In genomic region chr3:195609229-195609628, GRCh38 we compare ENCODE assay signal across 17 cellular contexts. TPM values are rescaled to one million over a fixed set of nuclear protein-coding genes. Genes with fewer than 3 reads are reported as not detected.
DNase-seq lines count a peak whose midpoint lies in the region; ATAC-seq, FAIRE-seq and TF ChIP-seq lines count a peak whose summit lies in the region.
"Had no signal": no experiment of that assay in that cellular context is flagged by ENCODE, and none has a peak within 500 bp of the region (broad histone marks: within the 10 kb centered on the region; RNA-seq: fewer than 3 reads in every experiment).

No MANE protein-coding gene starts in this region.

- peaks cover 8% of the 10 kb centered on the region for H3K27me3 Mint-ChIP-seq in activated CD4-positive, alpha-beta T cell treated with anti-CD3 and anti-CD28 coated beads, Interleukin-2, amount 10 ng/mL, durations not matched to agents 24 days and 14 days
- H3K27me3 Mint-ChIP-seq in T-helper 2 cell treated with Interferon-gamma antibody and Interleukin-4, amounts not matched to agents 5 μg/mL and 100 μg/mL, for 36 hours (ENCODE audit: low read depth) = no peaks in the 10 kb centered on the region
- peaks cover 3% of the 10 kb centered on the region for H3K27me3 Mint-ChIP-seq in nephron progenitor cell (ENCODE audit: low read depth, poor library complexity)

- H3K36me3 Mint-ChIP-seq in activated CD4-positive, alpha-beta T cell treated with anti-CD3 and anti-CD28 coated beads, Interleukin-2, amount 10 ng/mL, durations not matched to agents 24 days and 14 days (ENCODE audit: low read depth) = peaks cover 13% of the 10 kb centered on the region
- peaks cover 28% of the 10 kb centered on the region for H3K36me3 Mint-ChIP-seq in T-helper 2 cell treated with Interferon-gamma antibody and Interleukin-4, amounts not matched to agents 5 μg/mL and 100 μg/mL, for 36 hours (ENCODE audit: low read depth)
- H3K36me3 Mint-ChIP-seq in stimulated activated effector memory CD8-positive, alpha-beta T cell treated with anti-CD3 and anti-CD28 coated beads, Interleukin-12 subunit alpha, Interleukin-12 subunit beta, amount 100 ng/mL, for 72 hours = peaks cover 8% of the 10 kb centered on the region
- H3K36me3 Mint-ChIP-seq in nephron progenitor cell (ENCODE audit: low read depth) = peaks cover 11% of the 10 kb centered on the region

- intact Hi-C loops in activated CD4-positive, alpha-beta T cell treated with anti-CD3 and anti-CD28 coated beads, Interleukin-2, amount 10 ng/mL, durations not matched to agents 24 days and 14 days (cut with micrococcal nuclease) = loop anchor here (2.0 kb wide), 1 partner anchor 20 kb away; no protein-coding TSS in a partner anchor

- peak; percentile 40 for FAIRE-seq in bronchial epithelial cell (lab: Jason Lieb, UNC)
- FAIRE-seq: GM12878, RCC 7860 had no signal

- peak; percentile 65 for DNase-seq in activated CD4-positive, alpha-beta T cell treated with anti-CD3 and anti-CD28 coated beads, Interleukin-2, amount 10 ng/mL, durations not matched to agents 24 days and 14 days
- DNase-seq in activated CD4-positive, alpha-beta T cell treated with anti-CD3 and anti-CD28 coated beads, Interleukin-2, amount 50 U/mL, for 4 hours = no peak
- no peak for DNase-seq in T-helper 2 cell treated with Interferon-gamma antibody and Interleukin-4, amounts not matched to agents 5 μg/mL and 100 μg/mL, for 36 hours (ENCODE audit: low spot score)
- DNase-seq in bronchial epithelial cell (ENCODE audit: low read depth) = no peak
- DNase-seq in stimulated activated effector memory CD8-positive, alpha-beta T cell treated with anti-CD3 and anti-CD28 coated beads, Interleukin-12 subunit alpha, Interleukin-12 subunit beta, amount 100 ng/mL, for 72 hours (ENCODE audit: low spot score in 2 of 2) = peak in 1 of 2 donors; percentile 64
- DNase-seq in nephron progenitor cell = no peak
- no peak for DNase-seq in NCI-H345 treated with DMSO at 0.1 percent for 48 hours (lab: John Stamatoyannopoulos, UW; ENCODE audit: unreplicated experiment)
- DNase-seq: esophagus squamous epithelium, GF-D8, IMR-90, MG63 had no signal

- H3K9me3 Mint-ChIP-seq in activated CD4-positive, alpha-beta T cell treated with anti-CD3 and anti-CD28 coated beads, Interleukin-2, amount 10 ng/mL, durations not matched to agents 24 days and 14 days = peaks cover 22% of the 10 kb centered on the region
- peaks cover 72% of the 10 kb centered on the region for H3K9me3 Mint-ChIP-seq in T-helper 2 cell treated with Interferon-gamma antibody and Interleukin-4, amounts not matched to agents 5 μg/mL and 100 μg/mL, for 36 hours
- peaks cover 9% of the 10 kb centered on the region for H3K9me3 Mint-ChIP-seq in stimulated activated effector memory CD8-positive, alpha-beta T cell treated with anti-CD3 and anti-CD28 coated beads, Interleukin-12 subunit alpha, Interleukin-12 subunit beta, amount 100 ng/mL, for 72 hours
- peaks cover 72% of the 10 kb centered on the region for H3K9me3 Mint-ChIP-seq in nephron progenitor cell

- H3K4me3 ChIP-seq in bronchial epithelial cell (ENCODE audit: low read depth, low read length) = no peak overlapping the region
- H3K4me3 ChIP-seq: breast epithelium, esophagus squamous epithelium, GM12878, HAP-1, MG63, SK-N-MC had no signal

- peak; percentile 96 for ATAC-seq in stimulated activated effector memory CD8-positive, alpha-beta T cell treated with anti-CD3 and anti-CD28 coated beads, Interleukin-12 subunit alpha, Interleukin-12 subunit beta, amount 100 ng/mL, for 72 hours
- no peak for ATAC-seq in GM19023 (IDR thresholded peaks at IDR 0.05; ENCODE audit: unreplicated experiment)
- ATAC-seq: GM12878 had no signal

- no peaks in the 10 kb centered on the region for H3K36me3 ChIP-seq in bronchial epithelial cell (ENCODE audit: control insufficient read depth, insufficient read depth, low read length)
- H3K36me3 ChIP-seq: breast epithelium, esophagus squamous epithelium, HAP-1, MG63 had no signal

- no peaks in the 10 kb centered on the region for H3K27me3 ChIP-seq in bronchial epithelial cell (ENCODE audit: control insufficient read depth, insufficient read depth, low read length)
- H3K27me3 ChIP-seq: breast epithelium, esophagus squamous epithelium, MG63 had no signal

- H3K4me3 Mint-ChIP-seq in activated CD4-positive, alpha-beta T cell treated with anti-CD3 and anti-CD28 coated beads, Interleukin-2, amount 10 ng/mL, durations not matched to agents 24 days and 14 days = no peak overlapping the region
- peak overlapping the region; percentile 36 for H3K4me3 Mint-ChIP-seq in T-helper 2 cell treated with Interferon-gamma antibody and Interleukin-4, amounts not matched to agents 5 μg/mL and 100 μg/mL, for 36 hours
- H3K4me3 Mint-ChIP-seq in stimulated activated effector memory CD8-positive, alpha-beta T cell treated with anti-CD3 and anti-CD28 coated beads, Interleukin-12 subunit alpha, Interleukin-12 subunit beta, amount 100 ng/mL, for 72 hours = peak overlapping the region; percentile 40
- no peak overlapping the region for H3K4me3 Mint-ChIP-seq in nephron progenitor cell

- H3K27ac Mint-ChIP-seq in activated CD4-positive, alpha-beta T cell treated with anti-CD3 and anti-CD28 coated beads, Interleukin-2, amount 10 ng/mL, durations not matched to agents 24 days and 14 days = no peak overlapping the region
- H3K27ac Mint-ChIP-seq in T-helper 2 cell treated with Interferon-gamma antibody and Interleukin-4, amounts not matched to agents 5 μg/mL and 100 μg/mL, for 36 hours = peak overlapping the region; percentile 45
- H3K27ac Mint-ChIP-seq in stimulated activated effector memory CD8-positive, alpha-beta T cell treated with anti-CD3 and anti-CD28 coated beads, Interleukin-12 subunit alpha, Interleukin-12 subunit beta, amount 100 ng/mL, for 72 hours = peak overlapping the region; percentile 63
- no peak overlapping the region for H3K27ac Mint-ChIP-seq in nephron progenitor cell

- TF ChIP-seq CTCF in bronchial epithelial cell (IDR thresholded peaks at IDR 0.05; ENCODE audit: insufficient read depth, low read length, severe bottlenecking) (no peak), nephron progenitor cell (IDR thresholded peaks at IDR 0.05) (no peak)

- peaks cover 18% of the 10 kb centered on the region for H3K4me1 Mint-ChIP-seq in activated CD4-positive, alpha-beta T cell treated with anti-CD3 and anti-CD28 coated beads, Interleukin-2, amount 10 ng/mL, durations not matched to agents 24 days and 14 days
- H3K4me1 Mint-ChIP-seq in T-helper 2 cell treated with Interferon-gamma antibody and Interleukin-4, amounts not matched to agents 5 μg/mL and 100 μg/mL, for 36 hours (ENCODE audit: low read depth) = peaks cover 13% of the 10 kb centered on the region
- peaks cover 24% of the 10 kb centered on the region for H3K4me1 Mint-ChIP-seq in stimulated activated effector memory CD8-positive, alpha-beta T cell treated with anti-CD3 and anti-CD28 coated beads, Interleukin-12 subunit alpha, Interleukin-12 subunit beta, amount 100 ng/mL, for 72 hours
- no peaks in the 10 kb centered on the region for H3K4me1 Mint-ChIP-seq in nephron progenitor cell

RNA-seq across cellular contexts. Expression of gene APOD, which starts 25.5 kb away (rescaled TPM):
- 1.8 and 2.6 TPM in 2 replicates for total RNA-seq in activated CD4-positive, alpha-beta T cell treated with anti-CD3 and anti-CD28 coated beads, Interleukin-2, amount 10 ng/mL, durations not matched to agents 24 days and 14 days
- 0.77 and 3.9 TPM in 2 replicates for total RNA-seq in bronchial epithelial cell
- total RNA-seq: IMR-90 had no signal

Comparison
In these comparisons a context has a peak if more than half of its experiments do, and no peak if none do; other contexts are left out.
1. H3K27ac Mint-ChIP-seq: peak in T-helper 2 cell treated with Interferon-gamma antibody and Interleukin-4, amounts not matched to agents 5 μg/mL and 100 μg/mL, for 36 hours (single experiment) and stimulated activated effector memory CD8-positive, alpha-beta T cell treated with anti-CD3 and anti-CD28 coated beads, Interleukin-12 subunit alpha, Interleukin-12 subunit beta, amount 100 ng/mL, for 72 hours (single experiment); none in activated CD4-positive, alpha-beta T cell treated with anti-CD3 and anti-CD28 coated beads, Interleukin-2, amount 10 ng/mL, durations not matched to agents 24 days and 14 days (single experiment) and nephron progenitor cell (single experiment).
2. H3K4me3 Mint-ChIP-seq: peak in T-helper 2 cell treated with Interferon-gamma antibody and Interleukin-4, amounts not matched to agents 5 μg/mL and 100 μg/mL, for 36 hours (single experiment) and stimulated activated effector memory CD8-positive, alpha-beta T cell treated with anti-CD3 and anti-CD28 coated beads, Interleukin-12 subunit alpha, Interleukin-12 subunit beta, amount 100 ng/mL, for 72 hours (single experiment); none in activated CD4-positive, alpha-beta T cell treated with anti-CD3 and anti-CD28 coated beads, Interleukin-2, amount 10 ng/mL, durations not matched to agents 24 days and 14 days (single experiment) and nephron progenitor cell (single experiment).